In genomic region chr1:70977575-70977974, GRCh38 we compare ENCODE assay signal across 8 cellular contexts.
"Had no signal": no experiment of that assay in that cellular context is flagged by ENCODE, and none has a peak within 500 bp of the region (broad histone marks: within the 10 kb centered on the region; RNA-seq: fewer than 3 reads in every experiment).

No MANE protein-coding gene starts in this region.

- H2AFZ ChIP-seq: GM23248 had no signal

- H3K4me3 Mint-ChIP-seq: H9, IgD-negative memory B cell had no signal

- DNase-seq: GM23248, H9, HCEC 1CT, KBM-7 had no signal

- H3K4me3 ChIP-seq: GM23248 had no signal

- H3K36me3 Mint-ChIP-seq: IgD-negative memory B cell had no signal

- H3K27ac Mint-ChIP-seq: H9, IgD-negative memory B cell had no signal

- H3K4me2 ChIP-seq: KMS-11 had no signal

- H3K27ac ChIP-seq: GM23248, HL-60, KMS-11 had no signal

- H3K4me1 Mint-ChIP-seq: H9 had no signal

- ATAC-seq: HepG2 had no signal

- H3K27me3 Mint-ChIP-seq: IgD-negative memory B cell had no signal

- H3K9me3 Mint-ChIP-seq: H9, IgD-negative memory B cell had no signal
